In the genomic region with DNA sequence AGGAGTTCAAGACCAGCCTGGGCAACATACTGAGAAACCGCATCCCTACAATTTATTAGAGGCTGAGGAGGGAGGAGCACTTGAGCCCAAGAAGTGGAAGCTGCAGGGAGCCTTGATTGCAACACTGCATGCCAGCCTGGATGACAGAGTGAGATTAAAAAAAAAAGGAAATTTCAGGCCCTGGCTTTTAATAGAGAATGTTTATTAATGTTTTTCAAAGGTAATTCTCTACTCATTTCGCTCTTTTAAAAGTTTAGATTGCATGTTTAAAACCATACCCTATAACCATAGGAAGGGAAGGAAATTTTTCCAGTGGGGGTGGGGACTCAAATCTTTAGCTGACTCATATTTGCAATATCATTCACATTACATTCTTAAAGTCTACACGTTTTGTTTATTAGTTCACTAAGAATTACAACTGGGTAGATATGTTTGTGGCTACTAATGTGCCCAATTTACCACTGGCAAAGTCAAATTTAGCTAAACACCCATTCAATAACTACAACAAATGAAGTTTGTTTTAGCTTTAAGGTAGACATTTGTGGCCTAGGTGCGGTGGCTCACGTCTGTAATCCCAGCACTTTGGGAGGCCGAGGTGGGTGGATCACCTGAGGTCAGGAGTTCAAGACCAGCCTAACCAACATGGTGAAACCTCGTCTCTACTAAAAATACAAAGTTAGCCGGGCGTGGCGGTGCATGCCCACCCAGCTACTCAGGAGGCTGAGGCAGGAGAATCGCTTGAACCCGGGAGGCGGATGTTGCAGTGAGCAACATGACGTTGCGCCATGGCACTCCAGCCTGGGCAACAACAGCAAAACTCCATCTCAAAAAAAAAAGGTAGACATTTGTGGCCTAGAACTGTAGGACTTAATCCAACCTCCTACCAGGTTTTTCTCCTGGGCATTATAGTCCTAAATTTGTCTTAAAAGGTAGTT, we compare ENCODE assay signal across 10 cellular contexts. TPM values are rescaled to one million over a fixed set of nuclear protein-coding genes. Genes with fewer than 3 reads are reported as not detected.
DNase-seq lines count a peak whose midpoint lies in the region; ATAC-seq and TF ChIP-seq lines count a peak whose summit lies in the region.
"Had no signal": no experiment of that assay in that cellular context is flagged by ENCODE, and none has a peak within 500 bp of the region (broad histone marks: within the 10 kb centered on the region; RNA-seq: fewer than 3 reads in every experiment).

No MANE protein-coding gene starts in this region.

- no peak overlapping the region for H4K8ac ChIP-seq in mesendoderm (ENCODE audit: low read depth, low read length)

- H3K56ac ChIP-seq in mesendoderm (ENCODE audit: low read length) = no peak overlapping the region

- H3K4ac ChIP-seq in mesendoderm (ENCODE audit: low read depth, low read length) = no peak overlapping the region

- H2BK120ac ChIP-seq in mesendoderm (ENCODE audit: low read depth, low read length) = no peak overlapping the region

- peak overlapping the region; percentile 92 for H3K4me3 ChIP-seq in Loucy (ENCODE audit: low read length, poor library complexity, severe bottlenecking)
- no peak overlapping the region for H3K4me3 ChIP-seq in mesendoderm (ENCODE audit: low read length)
- H3K4me3 ChIP-seq: heart right ventricle had no signal

- no peak for ATAC-seq in HG03108 (IDR thresholded peaks at IDR 0.05; ENCODE audit: unreplicated experiment)
- ATAC-seq: heart right ventricle had no signal

- H3K9me2 ChIP-seq in Loucy (replicated peaks; ENCODE audit: low read depth, low read length) = no peaks in the 10 kb centered on the region

- H3K4me2 ChIP-seq in Loucy (ENCODE audit: low read depth, low read length, poor library complexity, severe bottlenecking) (peak overlapping the region; percentile 83), mesendoderm (ENCODE audit: low read length) (no peak overlapping the region)

- peaks cover 100% of the 10 kb centered on the region for H3K79me2 ChIP-seq in Loucy (ENCODE audit: insufficient read depth, low read length)
- peaks cover 87% of the 10 kb centered on the region for H3K79me2 ChIP-seq in mesendoderm (ENCODE audit: control insufficient read depth, insufficient read depth, low read length)

- no peak overlapping the region for H2BK5ac ChIP-seq in mesendoderm (ENCODE audit: low read length)

- WGBS in mesendoderm (ENCODE audit: extremely low coverage, insufficient coverage, low lambda C conversion rate) = no CpG with 5 or more reads among the region's 15 CpGs

- H3K79me1 ChIP-seq in mesendoderm (ENCODE audit: low read length) = peaks cover 6% of the 10 kb centered on the region

- H4K5ac ChIP-seq in mesendoderm (ENCODE audit: low read length) = no peak overlapping the region

- peaks cover 71% of the 10 kb centered on the region for H4K20me1 ChIP-seq in Loucy (ENCODE audit: insufficient read depth, low read length, poor library complexity, severe bottlenecking)

- peak; percentile 60 for DNase-seq in ELR (ENCODE audit: low read depth)
- DNase-seq in amniotic epithelial cell (ENCODE audit: low read depth) = peak; percentile 79
- DNase-seq in mesendoderm = peak; percentile 71
- DNase-seq in kidney tubule cell (ENCODE audit: low spot score) = no peak
- DNase-seq in NCI-H1436 treated with DMSO at 0.1 percent for 48 hours (lab: John Stamatoyannopoulos, UW) = no peak
- DNase-seq: activated gamma-delta T cell treated with Interleukin-2 at 50 U/mL for 16 hours, heart right ventricle, NCI-H1930 had no signal

- peaks cover 9% of the 10 kb centered on the region; the same call in 1 of the 2 replicates for H3K36me3 ChIP-seq in Loucy (ENCODE audit: insufficient read depth, low read length)
- no peaks in the 10 kb centered on the region for H3K36me3 ChIP-seq in mesendoderm (ENCODE audit: control insufficient read depth, insufficient read depth, low read length)
- H3K36me3 ChIP-seq: heart right ventricle had no signal

- peak overlapping the region; percentile 97 for H3K9ac ChIP-seq in Loucy (ENCODE audit: low read depth, low read length, poor library complexity, severe bottlenecking)
- no peak overlapping the region for H3K9ac ChIP-seq in mesendoderm (ENCODE audit: low read length)

- TF ChIP-seq CTCF in Loucy (conservative IDR thresholded peaks at IDR 0.05; ENCODE audit: low read length) = no peak

- no peak overlapping the region for H3K18ac ChIP-seq in mesendoderm (ENCODE audit: low read length)

- no peak overlapping the region for H2BK15ac ChIP-seq in mesendoderm (replicated peaks; ENCODE audit: low read depth)

- no peak overlapping the region for H2AK5ac ChIP-seq in mesendoderm (ENCODE audit: low read length)

- H3K4me1 ChIP-seq in Loucy (ENCODE audit: insufficient read depth, low read length, poor library complexity, severe bottlenecking) (peaks cover 51% of the 10 kb centered on the region), mesendoderm (ENCODE audit: control insufficient read depth, low read depth, low read length) (no peaks in the 10 kb centered on the region)

- peak overlapping the region; percentile 80 for H3K23ac ChIP-seq in mesendoderm (ENCODE audit: low read length)

- H3K9me3 ChIP-seq in Loucy (ENCODE audit: insufficient read depth, low read depth, low read length) = no peaks in the 10 kb centered on the region
- H3K9me3 ChIP-seq: heart right ventricle had no signal

- no peak overlapping the region for H3K27ac ChIP-seq in mesendoderm (ENCODE audit: low read depth, low read length)
- H3K27ac ChIP-seq: heart right ventricle had no signal

- H2AFZ ChIP-seq in Loucy (ENCODE audit: low read length) = no peak overlapping the region

- no peaks in the 10 kb centered on the region for H3F3A ChIP-seq in Loucy (ENCODE audit: low read depth)

- no peaks in the 10 kb centered on the region for H3K27me3 ChIP-seq in Loucy (ENCODE audit: insufficient read depth, low read length, poor library complexity, severe bottlenecking)
- no peaks in the 10 kb centered on the region for H3K27me3 ChIP-seq in mesendoderm (ENCODE audit: insufficient read depth, low read length, poor library complexity)
- H3K27me3 ChIP-seq: heart right ventricle had no signal

RNA-seq across cellular contexts. Expression of a gene that starts 5.0 kb away (rescaled TPM):
- polyA plus RNA-seq in mesendoderm (2013, experiment 1 of 2) = 47.8 TPM
- 48.1 TPM for polyA plus RNA-seq in mesendoderm (2013, experiment 2 of 2)

RNA-seq across cellular contexts. Expression of a gene that starts 7.5 kb away (rescaled TPM):
- 7.5 TPM for polyA plus RNA-seq in mesendoderm (2013, experiment 1 of 2)
- polyA plus RNA-seq in mesendoderm (2013, experiment 2 of 2) = 7.4 TPM

Comparison
In these comparisons a context has a peak if more than half of its experiments do, and no peak if none do; other contexts are left out.
1. DNase-seq: peak in ELR (single experiment), amniotic epithelial cell (single experiment) and mesendoderm (single experiment); none in kidney tubule cell (single experiment) and NCI-H1436 treated with DMSO at 0.1 percent for 48 hours (single experiment).